21 cellular contexts compared by ENCODE assay signal in genomic region chr10:19706904-19707303, GRCh38.
"Had no signal": no experiment of that assay in that cellular context is flagged by ENCODE, and none has a peak within 500 bp of the region (broad histone marks: within the 10 kb centered on the region; RNA-seq: fewer than 3 reads in every experiment).

No MANE protein-coding gene starts in this region.

- DNase-seq: Karpas-422, KG1, MG63, NCI-H1092, NCI-H1105 treated with DMSO at 0.1 percent for 48 hours, NCI-H1417 treated with DMSO at 0.1 percent for 48 hours, NCI-H146, NCI-H1694 treated with DMSO at 0.1 percent for 48 hours, NCI-H1930, NCI-H2081, NCI-H2107, NCI-H2227 treated with DMSO at 0.1 percent for 48 hours, NCI-H524 treated with DMSO at 0.1 percent for 48 hours, NCI-H69, NCI-H774, Right ventricle myocardium superior, RPMI8226, SIG-M5 had no signal

- H3K9me3 ChIP-seq: MG63 had no signal

- H3K27ac ChIP-seq: HL-60, SJSA1, SK-N-MC had no signal

- H3K27me3 ChIP-seq: MG63, SJSA1 had no signal
